In the genomic region with DNA sequence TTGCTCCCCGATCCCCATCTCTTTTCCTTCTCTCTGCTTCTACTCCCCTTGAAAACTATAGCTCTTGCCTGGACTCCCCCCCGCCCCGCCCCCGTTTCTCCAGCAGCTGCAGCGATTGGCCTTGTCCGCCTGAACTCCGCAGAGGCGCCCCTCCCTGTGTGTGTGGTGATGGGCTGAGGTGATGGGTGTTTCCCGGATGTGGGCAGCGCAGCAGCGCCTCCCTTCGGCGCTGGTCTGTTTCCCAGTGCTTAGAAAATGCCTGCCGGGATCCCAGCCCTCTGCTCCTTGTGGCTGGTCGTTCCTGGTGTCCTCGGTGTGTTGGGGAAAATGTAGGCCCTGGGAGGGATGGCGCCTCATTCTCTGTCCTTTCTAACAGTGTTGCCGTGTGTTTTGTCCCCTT, we compare ENCODE assay signal across 9 cellular contexts. TPM values are rescaled to one million over a fixed set of nuclear protein-coding genes. Genes with fewer than 3 reads are reported as not detected.
DNase-seq lines count a peak whose midpoint lies in the region; ATAC-seq and TF ChIP-seq lines count a peak whose summit lies in the region.
"Had no signal": no experiment of that assay in that cellular context is flagged by ENCODE, and none has a peak within 500 bp of the region (broad histone marks: within the 10 kb centered on the region; RNA-seq: fewer than 3 reads in every experiment).

No MANE protein-coding gene starts in this region.

- no peaks in the 10 kb centered on the region for H3K36me3 ChIP-seq in neural progenitor cell

- H3K9ac ChIP-seq in neural progenitor cell, result no peak overlapping the region

- H3K4me3 Mint-ChIP-seq in neural progenitor cell, result no peak overlapping the region
- H3K4me3 Mint-ChIP-seq in T-helper 17 cell, result no peak overlapping the region
- no peak overlapping the region for H3K4me3 Mint-ChIP-seq in stimulated activated memory B cell treated with anti-CD40 and anti-IgM and Interleukin-4, amounts not matched to agents 10 μg/mL and 1 μg/mL and 100 μg/mL, for 72 hours

- no peaks in the 10 kb centered on the region for H4K20me1 ChIP-seq in neural progenitor cell (ENCODE audit: low read depth)

- TF ChIP-seq CTCF in neural progenitor cell (IDR thresholded peaks at IDR 0.05), result peak; percentile 75

- DNase-seq in Daoy (ENCODE audit: low read depth) (peak; percentile 94), NCI-H187 (lab: John Stamatoyannopoulos, UW) (peak; percentile 58 to 78), astrocyte of the hippocampus (ENCODE audit: low read depth, low spot score) (peak; percentile 7), neural progenitor cell (ENCODE audit: low spot score) (peak; percentile 93), T-helper 17 cell (no peak), NCI-H345 (lab: John Stamatoyannopoulos, UW) (no peak)

- no peak overlapping the region for H3K27ac Mint-ChIP-seq in neural progenitor cell
- H3K27ac Mint-ChIP-seq in T-helper 17 cell, result no peak overlapping the region
- H3K27ac Mint-ChIP-seq in stimulated activated memory B cell treated with anti-CD40 and anti-IgM and Interleukin-4, amounts not matched to agents 10 μg/mL and 1 μg/mL and 100 μg/mL, for 72 hours, result no peak overlapping the region

- H3K79me2 ChIP-seq in neural progenitor cell (ENCODE audit: low read depth), result no peaks in the 10 kb centered on the region

- H3K4me1 ChIP-seq in neural progenitor cell, result peaks cover 5% of the 10 kb centered on the region

- no peak overlapping the region for H3K27ac ChIP-seq in neural progenitor cell
- H3K27ac ChIP-seq: coronary artery had no signal

- H3K4me2 ChIP-seq in neural progenitor cell, result peak overlapping the region; percentile 47

- H3K9me3 Mint-ChIP-seq in neural progenitor cell, result no peaks in the 10 kb centered on the region
- no peaks in the 10 kb centered on the region for H3K9me3 Mint-ChIP-seq in stimulated activated memory B cell treated with anti-CD40 and anti-IgM and Interleukin-4, amounts not matched to agents 10 μg/mL and 1 μg/mL and 100 μg/mL, for 72 hours

- ATAC-seq in T-helper 17 cell (no peak), HG03565 (IDR thresholded peaks at IDR 0.05; ENCODE audit: unreplicated experiment) (no peak)
- no peak for ATAC-seq in stimulated activated memory B cell treated with anti-CD40 and anti-IgM and Interleukin-4, amounts not matched to agents 10 μg/mL and 1 μg/mL and 100 μg/mL, for 72 hours

- H3K27me3 Mint-ChIP-seq in neural progenitor cell (ENCODE audit: insufficient read depth, low read depth), result peaks cover 2% of the 10 kb centered on the region
- peaks cover 26% of the 10 kb centered on the region for H3K27me3 Mint-ChIP-seq in T-helper 17 cell
- H3K27me3 Mint-ChIP-seq in stimulated activated memory B cell treated with anti-CD40 and anti-IgM and Interleukin-4, amounts not matched to agents 10 μg/mL and 1 μg/mL and 100 μg/mL, for 72 hours, result no peaks in the 10 kb centered on the region

- H3K36me3 Mint-ChIP-seq in neural progenitor cell (peaks cover 5% of the 10 kb centered on the region), T-helper 17 cell (ENCODE audit: low read depth) (peaks cover 5% of the 10 kb centered on the region)
- no peaks in the 10 kb centered on the region for H3K36me3 Mint-ChIP-seq in stimulated activated memory B cell treated with anti-CD40 and anti-IgM and Interleukin-4, amounts not matched to agents 10 μg/mL and 1 μg/mL and 100 μg/mL, for 72 hours

- H3K4me3 ChIP-seq in neural progenitor cell, result no peak overlapping the region
- H3K4me3 ChIP-seq: coronary artery had no signal

- H3K27me3 ChIP-seq in neural progenitor cell, result no peaks in the 10 kb centered on the region

- H3F3A ChIP-seq in neural progenitor cell (ENCODE audit: low read depth), result no peaks in the 10 kb centered on the region

- H3K9me3 ChIP-seq in neural progenitor cell (ENCODE audit: low read depth), result no peaks in the 10 kb centered on the region
- H3K9me3 ChIP-seq in T-helper 17 cell (ENCODE audit: control insufficient read depth, low read length, poor library complexity, severe bottlenecking), result no peaks in the 10 kb centered on the region

- H3K4me1 Mint-ChIP-seq in neural progenitor cell, result peaks cover 2% of the 10 kb centered on the region
- no peaks in the 10 kb centered on the region for H3K4me1 Mint-ChIP-seq in T-helper 17 cell
- no peaks in the 10 kb centered on the region for H3K4me1 Mint-ChIP-seq in stimulated activated memory B cell treated with anti-CD40 and anti-IgM and Interleukin-4, amounts not matched to agents 10 μg/mL and 1 μg/mL and 100 μg/mL, for 72 hours

- H2AFZ ChIP-seq in neural progenitor cell (replicated peaks), result peak overlapping the region; percentile 93

RNA-seq across cellular contexts. Expression of a gene that starts 43.3 kb away (rescaled TPM):
- total RNA-seq in Daoy (2014; rRNA removed; shearing (Covaris generic)), result 3.0 and 6.8 TPM in 2 replicates
- 2.6 and 5.0 TPM in 2 replicates for total RNA-seq in neural progenitor cell (ENCODE audit: low replicate concordance)
- total RNA-seq in T-helper 17 cell, result 1 to 10 TPM; 1.4 TPM

Comparison
In these comparisons a context has a peak if more than half of its experiments do, and no peak if none do; other contexts are left out.
1. DNase-seq: peak in Daoy (single experiment), NCI-H187 (2 of 2), astrocyte of the hippocampus (single experiment) and neural progenitor cell (single experiment); none in T-helper 17 cell (0 of 3) and NCI-H345 (single experiment).